In genomic region chr15:78212546-78213424, GRCh38 we compare ENCODE assay signal across 9 cellular contexts. TPM values are rescaled to one million over a fixed set of nuclear protein-coding genes. Genes with fewer than 3 reads are reported as not detected.
A peak's percentile ranks its signal among the peaks of the same experiment; 100 is the strongest.
DNase-seq lines count a peak whose midpoint lies in the region; ATAC-seq and TF ChIP-seq lines count a peak whose summit lies in the region.
"Had no signal": no experiment of that assay in that cellular context is flagged by ENCODE, and none has a peak within 500 bp of the region (broad histone marks: within the 10 kb centered on the region; RNA-seq: fewer than 3 reads in every experiment).

No MANE protein-coding gene starts in this region.

- H3K36me3 Mint-ChIP-seq in chondrocyte (ENCODE audit: low read depth), result no peaks in the 10 kb centered on the region

- no peak for TF ChIP-seq CTCF in chondrocyte (IDR thresholded peaks at IDR 0.05)
- TF ChIP-seq CTCF in left lung (IDR thresholded peaks at IDR 0.05), result no peak

- no peaks in the 10 kb centered on the region for H3K36me3 ChIP-seq in left lung

- H3K4me1 Mint-ChIP-seq in chondrocyte (ENCODE audit: low read depth), result peaks cover 38% of the 10 kb centered on the region

- H3K27ac ChIP-seq in left lung, result no peak overlapping the region

- DNase-seq in AG08395 (ENCODE audit: low spot score) (peak; percentile 92), M059J (ENCODE audit: low read depth) (peak; percentile 94), chondrocyte (ENCODE audit: low spot score) (no peak), left lung (no peak), NAMALWA (ENCODE audit: low spot score) (no peak), Kasumi-1 (lab: John Stamatoyannopoulos, UW) (no peak), NCI-H2227 treated with DMSO at 0.1 percent for 48 hours (lab: John Stamatoyannopoulos, UW) (no peak), DMS79 (lab: John Stamatoyannopoulos, UW) (no peak)
- DNase-seq: DND-41 had no signal

- H3K4me3 Mint-ChIP-seq in chondrocyte (ENCODE audit: unreplicated experiment), result no peak overlapping the region

- H3K27ac Mint-ChIP-seq in chondrocyte (ENCODE audit: unreplicated experiment), result peak overlapping the region; percentile 79

- no peaks in the 10 kb centered on the region for H3K27me3 Mint-ChIP-seq in chondrocyte (ENCODE audit: low read depth)

- peak; percentile 13 for ATAC-seq in left lung

- peaks cover 0 to 3% of the 10 kb centered on the region in 2 donors for H3K27me3 ChIP-seq in left lung

- no peak overlapping the region for H3K4me3 ChIP-seq in left lung

- H3K9me3 ChIP-seq in left lung, result no peaks in the 10 kb centered on the region

- H3K4me1 ChIP-seq in left lung, result no peaks in the 10 kb centered on the region

- intact Hi-C loops in left lung (cut with DNase I), result no loop called here

- no peaks in the 10 kb centered on the region for H3K9me3 Mint-ChIP-seq in chondrocyte (ENCODE audit: low read depth)

RNA-seq across cellular contexts. Expression of gene ACSBG1, which starts 21.6 kb away (rescaled TPM):
- total RNA-seq in M059J (2014; rRNA removed; shearing (Covaris generic)), result not detected in 2 replicates
- not detected in 3 replicates for total RNA-seq in chondrocyte
- total RNA-seq in left lung, result 1 to 10 TPM in 1 of 2 donors, not detected in 1; 1.9 TPM

RNA-seq across cellular contexts. Expression of gene DNAJA4, which starts 51.6 kb away (rescaled TPM):
- 2.3 TPM in 1 of 2 replicates, not detected in the other for total RNA-seq in M059J (2014; rRNA removed; shearing (Covaris generic))
- total RNA-seq in chondrocyte, result 0.26 to 0.27 TPM in 2 of 3 replicates, not detected in the other
- 10 to 100 TPM; 17.2 to 22.3 TPM for total RNA-seq in left lung

Comparison
In these comparisons a context has a peak if more than half of its experiments do, and no peak if none do; other contexts are left out.
1. DNase-seq: peak in AG08395 (single experiment) and M059J (single experiment); none in chondrocyte (single experiment), left lung (0 of 2), NAMALWA (single experiment), Kasumi-1 (0 of 2), NCI-H2227 treated with DMSO at 0.1 percent for 48 hours (single experiment) and DMS79 (single experiment).